Comparison of ENCODE assay signal across 28 cellular contexts in the genomic region with DNA sequence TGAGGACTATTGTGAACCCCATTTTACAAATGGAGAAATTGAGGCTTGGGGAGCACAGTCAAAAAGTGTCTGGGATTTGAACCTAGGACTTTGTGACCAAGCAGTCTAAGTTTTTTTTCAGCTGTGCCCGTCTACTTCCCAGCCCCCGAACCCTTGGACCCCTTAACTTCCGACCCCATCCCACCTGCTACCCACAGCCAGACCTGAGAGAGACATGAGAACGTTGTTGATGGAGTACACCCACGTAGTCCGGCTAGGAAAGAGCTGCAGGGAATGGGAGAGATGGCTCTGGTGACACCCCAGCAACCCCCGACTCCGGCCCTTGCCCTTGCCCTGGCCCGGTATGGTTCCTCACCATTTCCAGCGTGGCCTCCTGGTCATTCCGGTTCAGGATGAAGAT. TPM values are rescaled to one million over a fixed set of nuclear protein-coding genes. Genes with fewer than 3 reads are reported as not detected.
"Had no signal": no experiment of that assay in that cellular context is flagged by ENCODE, and none has a peak within 500 bp of the region (broad histone marks: within the 10 kb centered on the region; RNA-seq: fewer than 3 reads in every experiment).

No MANE protein-coding gene starts in this region.

- H3K4me3 ChIP-seq: coronary artery, esophagus squamous epithelium, heart right ventricle, left lung, neural progenitor cell, prostate gland, right atrium auricular region, sigmoid colon, testis, tibial artery had no signal

- H3K4me1 Mint-ChIP-seq: nephron had no signal

- DNase-seq: dermis blood vessel endothelial cell; effector memory CD4-positive, alpha-beta T cell; erythroblast; esophagus squamous epithelium; foreskin melanocyte; glutamatergic neuron; heart right ventricle; hippocampal formation; left cardiac atrium; left lung; mesendoderm; midbrain; naive thymus-derived CD4-positive, alpha-beta T cell; sigmoid colon; stimulated activated CD4-positive, alpha-beta T cell treated with anti-CD3 and anti-CD28 coated beads, Interleukin-2, amount 100 ng/mL, for 24 hours; stimulated activated CD4-positive, alpha-beta T cell treated with anti-CD3 and anti-CD28 coated beads, Interleukin-4, amount 100 ng/mL, for 24 hours; stimulated activated naive CD4-positive, alpha-beta T cell treated with Interleukin-2 at 50 U/mL for 16 hours; substantia nigra; testis; tibial artery had no signal

- H3K27ac ChIP-seq: coronary artery, esophagus squamous epithelium, heart right ventricle, left lung, neural progenitor cell, prostate gland, right atrium auricular region, sigmoid colon, testis, tibial artery had no signal

- H3K9me3 Mint-ChIP-seq: naive thymus-derived CD4-positive, alpha-beta T cell; nephron; neural progenitor cell; stimulated activated effector memory CD8-positive, alpha-beta T cell treated with anti-CD3 and anti-CD28 coated beads, Interleukin-12 subunit alpha, Interleukin-12 subunit beta, amount 100 ng/mL, for 72 hours; type B pancreatic cell had no signal

- H3K27me3 Mint-ChIP-seq: naive thymus-derived CD4-positive, alpha-beta T cell; type B pancreatic cell had no signal

- H3K4me1 ChIP-seq: neural progenitor cell, prostate gland, testis had no signal

- H3K27ac Mint-ChIP-seq: nephron; neural progenitor cell; stimulated activated effector memory CD8-positive, alpha-beta T cell treated with anti-CD3 and anti-CD28 coated beads, Interleukin-12 subunit alpha, Interleukin-12 subunit beta, amount 100 ng/mL, for 72 hours; type B pancreatic cell had no signal

- H3K4me3 Mint-ChIP-seq: naive thymus-derived CD4-positive, alpha-beta T cell; nephron; neural progenitor cell; stimulated activated effector memory CD8-positive, alpha-beta T cell treated with anti-CD3 and anti-CD28 coated beads, Interleukin-12 subunit alpha, Interleukin-12 subunit beta, amount 100 ng/mL, for 72 hours; type B pancreatic cell had no signal

- H3K27me3 ChIP-seq: left lung, neural progenitor cell, right atrium auricular region, testis had no signal

- H3K36me3 Mint-ChIP-seq: neural progenitor cell, type B pancreatic cell had no signal

- ATAC-seq: heart right ventricle; left cardiac atrium; left lung; naive thymus-derived CD4-positive, alpha-beta T cell; stimulated activated effector memory CD8-positive, alpha-beta T cell treated with anti-CD3 and anti-CD28 coated beads, Interleukin-12 subunit alpha, Interleukin-12 subunit beta, amount 100 ng/mL, for 72 hours had no signal

- H3K9me3 ChIP-seq: esophagus squamous epithelium, heart right ventricle, left lung, prostate gland, right atrium auricular region, sigmoid colon, testis, tibial artery had no signal

- H3K36me3 ChIP-seq: esophagus squamous epithelium, heart right ventricle, left lung, neural progenitor cell, prostate gland, right atrium auricular region, sigmoid colon, tibial artery had no signal

RNA-seq across cellular contexts. Expression of a gene that starts 18.0 kb away (rescaled TPM):
- total RNA-seq: dermis blood vessel endothelial cell, lung microvascular endothelial cell had no signal
